ENCODE assay signal across 27 cellular contexts in genomic region chr2:214874694-214875093, GRCh38.
"Had no signal": no experiment of that assay in that cellular context is flagged by ENCODE, and none has a peak within 500 bp of the region (broad histone marks: within the 10 kb centered on the region; RNA-seq: fewer than 3 reads in every experiment).

No MANE protein-coding gene starts in this region.

- H3K36me3 ChIP-seq: stomach, suprapubic skin, thoracic aorta, thyroid gland, tibial artery, tibial nerve, transverse colon, upper lobe of left lung, upper lobe of right lung, uterus, vagina had no signal

- FAIRE-seq: urothelium cell line had no signal

- H3K4me1 ChIP-seq: stomach, suprapubic skin, testis, thyroid gland, tibial artery, tibial nerve, transverse colon, upper lobe of left lung, upper lobe of right lung, uterus, vagina had no signal

- H3K27me3 ChIP-seq: stomach, suprapubic skin, testis, thyroid gland, tibial artery, tibial nerve, transverse colon, upper lobe of left lung, upper lobe of right lung, uterus, vagina had no signal

- H3K4me3 ChIP-seq: stomach, suprapubic skin, testis, thoracic aorta, thyroid gland, tibial artery, tibial nerve, transverse colon, upper lobe of left lung, upper lobe of right lung, uterus, vagina had no signal

- ATAC-seq: stimulated activated effector memory CD8-positive, alpha-beta T cell treated with anti-CD3 and anti-CD28 coated beads, Interleukin-12 subunit alpha, Interleukin-12 subunit beta, amount 100 ng/mL, for 72 hours; stimulated activated memory B cell treated with anti-CD40 and anti-IgM and Interleukin-4, amounts not matched to agents 10 μg/mL and 1 μg/mL and 100 μg/mL, for 72 hours; stimulated activated naive B cell treated with anti-CD40 and anti-IgM and Interleukin-4, amounts not matched to agents 10 μg/mL and 1 μg/mL and 100 μg/mL, for 72 hours; stimulated activated naive CD8-positive, alpha-beta T cell treated with anti-CD3 and anti-CD28 coated beads, Interleukin-15, amount 100 ng/mL, for 72 hours; stimulated activated naive CD8-positive, alpha-beta T cell treated with anti-CD3 and anti-CD28 coated beads, Interleukin-15, Interleukin-2, amounts not matched to agents 100 U/mL and 50 U/mL, for 24 hours; upper lobe of right lung had no signal

- DNase-seq: stimulated activated CD4-positive, alpha-beta T cell treated with anti-CD3 and anti-CD28 coated beads, Interleukin-2, amount 100 ng/mL, for 48 hours; stimulated activated CD4-positive, alpha-beta T cell treated with anti-CD3 and anti-CD28 coated beads, Interleukin-4, amount 100 ng/mL, for 1 hour; stimulated activated CD4-positive, alpha-beta T cell treated with anti-CD3 and anti-CD28 coated beads, Interleukin-4, amount 100 ng/mL, for 24 hours; stimulated activated CD4-positive, alpha-beta T cell treated with anti-CD3 and anti-CD28 coated beads, Interleukin-4, amount 100 ng/mL, for 4 hours; stimulated activated CD8-positive, alpha-beta memory T cell treated with anti-CD3 and anti-CD28 coated beads, Interleukin-4, amount 100 ng/mL, for 48 hours; stimulated activated naive B cell treated with anti-CD40 and anti-IgM and Interleukin-4, amounts not matched to agents 10 μg/mL and 1 μg/mL and 100 μg/mL, for 72 hours; stimulated activated naive CD4-positive, alpha-beta T cell; stimulated activated naive CD4-positive, alpha-beta T cell treated with Interleukin-2 at 50 U/mL for 16 hours; stimulated activated naive CD8-positive, alpha-beta T cell treated with anti-CD3 and anti-CD28 coated beads, Interleukin-15, amount 100 ng/mL, for 72 hours; stimulated activated naive CD8-positive, alpha-beta T cell treated with anti-CD3 and anti-CD28 coated beads, Interleukin-15, Interleukin-2, amounts not matched to agents 100 U/mL and 50 U/mL, for 24 hours; stomach; substantia nigra; testis; thyroid gland; tibial artery; transverse colon; trophoblast cell; upper lobe of left lung; upper lobe of right lung; uterus had no signal

- H3K27ac ChIP-seq: stomach, suprapubic skin, testis, thoracic aorta, thyroid gland, tibial artery, tibial nerve, transverse colon, upper lobe of left lung, upper lobe of right lung, uterus, vagina had no signal

- H3K9me3 ChIP-seq: suprapubic skin, testis, thoracic aorta, thyroid gland, tibial artery, transverse colon, upper lobe of left lung, upper lobe of right lung, uterus, vagina had no signal
